ENCODE assay signal across 8 cellular contexts in the genomic region with DNA sequence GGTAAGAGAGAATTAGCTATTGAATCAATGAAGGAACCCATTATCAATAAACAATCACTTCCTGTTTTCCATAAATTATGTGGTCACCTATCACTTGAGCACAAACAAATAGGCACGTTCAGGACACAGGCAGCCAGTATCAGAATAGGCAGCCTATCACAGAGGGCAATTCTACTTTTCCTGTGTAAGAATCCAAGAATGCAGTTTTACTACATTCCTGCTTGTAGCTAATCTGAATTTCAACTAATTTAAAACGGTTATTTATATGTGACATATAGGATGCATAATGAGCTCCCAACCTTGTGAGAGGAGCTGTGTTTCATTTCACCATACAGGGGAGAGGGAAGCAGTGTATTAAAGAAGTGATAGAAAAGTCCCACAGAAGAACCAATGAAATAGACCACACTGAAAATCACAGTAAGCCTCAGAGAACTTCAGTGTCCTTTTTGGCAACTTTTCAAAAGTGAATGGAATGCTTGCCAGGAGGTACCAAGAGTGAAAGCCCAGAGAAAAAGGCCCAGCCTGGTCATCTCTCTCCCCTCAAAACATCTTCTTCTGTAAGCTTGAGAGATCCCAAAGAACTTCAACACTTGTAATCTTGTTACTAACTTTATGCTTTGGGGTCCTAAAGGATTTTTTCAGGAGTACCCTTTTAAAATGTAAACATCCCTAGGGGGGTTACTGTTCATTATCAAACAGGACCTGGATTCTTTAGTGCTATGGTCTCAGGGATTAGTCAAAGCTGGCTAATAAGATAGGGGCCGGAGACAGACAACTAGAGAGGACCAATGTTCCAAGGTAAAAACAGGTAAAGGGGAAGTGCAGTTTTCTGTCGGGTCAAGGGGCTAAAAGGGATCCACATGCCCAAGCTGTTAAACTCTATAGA. TPM values are rescaled to one million over a fixed set of nuclear protein-coding genes. Genes with fewer than 3 reads are reported as not detected.
A peak's percentile ranks its signal among the peaks of the same experiment; 100 is the strongest.
DNase-seq lines count a peak whose midpoint lies in the region; FAIRE-seq and TF ChIP-seq lines count a peak whose summit lies in the region.

No MANE protein-coding gene starts in this region.

- WGBS in prostate gland: 30% methylated on average over 4 of the region's 4 CpGs

- peaks cover 3% of the 10 kb centered on the region for H3K27me3 Mint-ChIP-seq in endothelial cell (ENCODE audit: unreplicated experiment)

- no peaks in the 10 kb centered on the region for H3K4me1 Mint-ChIP-seq in endothelial cell (ENCODE audit: unreplicated experiment)

- no peak overlapping the region for H3K4me3 Mint-ChIP-seq in endothelial cell (ENCODE audit: unreplicated experiment)

- peaks cover 0 to 5% of the 10 kb centered on the region in 2 donors for H3K36me3 ChIP-seq in prostate gland

- H3K4me3 ChIP-seq in fibroblast of the aortic adventitia (ENCODE audit: low read depth, low read length) (peak overlapping the region; percentile 75), prostate gland (peak overlapping the region; percentile 84 to 91)

- H3K4me1 ChIP-seq in prostate gland (replicated peaks): no peaks in the 10 kb centered on the region

- no peaks in the 10 kb centered on the region for H3K27me3 ChIP-seq in prostate gland (replicated peaks; ENCODE audit: insufficient read depth)

- no peaks in the 10 kb centered on the region for H3K9me3 Mint-ChIP-seq in endothelial cell (ENCODE audit: unreplicated experiment)

- DNase-seq in A172 (ENCODE audit: low spot score) (peak; percentile 13), GM18507 (ENCODE audit: extremely low spot score, insufficient read length, low read depth) (no peak), SW480 (ENCODE audit: low spot score) (peak; percentile 14), fibroblast of the aortic adventitia (ENCODE audit: low read depth) (peak; percentile 60), prostate gland (ENCODE audit: low spot score) (no peak), GM03348 (ENCODE audit: low spot score) (no peak), endothelial cell (ENCODE audit: low spot score) (no peak), HK-2 (ENCODE audit: unreplicated experiment) (no peak)

- no peak for TF ChIP-seq POLR2A in prostate gland (IDR thresholded peaks at IDR 0.05)

- H3K27ac Mint-ChIP-seq in endothelial cell (ENCODE audit: unreplicated experiment): no peak overlapping the region

- no peaks in the 10 kb centered on the region for H3K9me3 ChIP-seq in prostate gland

- no peaks in the 10 kb centered on the region for H3K36me3 Mint-ChIP-seq in endothelial cell (ENCODE audit: low read depth, unreplicated experiment)

- peak; percentile 52 for FAIRE-seq in GM18507 (lab: Jason Lieb, UNC)

- peak overlapping the region; percentile 88 to 89 for H3K27ac ChIP-seq in prostate gland

- no peak for TF ChIP-seq CTCF in fibroblast of the aortic adventitia (IDR thresholded peaks at IDR 0.05; ENCODE audit: insufficient read depth, low read length)
- TF ChIP-seq CTCF in prostate gland (IDR thresholded peaks at IDR 0.05): no peak
- TF ChIP-seq CTCF in endothelial cell (IDR thresholded peaks at IDR 0.05; ENCODE audit: unreplicated experiment): no peak

- intact Hi-C loops in prostate gland (cut with DNase I): loop anchor here (10.0 kb wide), 1 partner anchor 174 kb away; no protein-coding TSS in a partner anchor

RNA-seq across cellular contexts. Expression of gene IMMP2L, which starts 1.3 kb away (rescaled TPM):
- total RNA-seq in A172 (2014; rRNA removed; shearing (Covaris generic)): 10.8 and 22.6 TPM in 2 replicates
- total RNA-seq in fibroblast of the aortic adventitia (ENCODE audit: low replicate concordance): 9.9 and 24.1 TPM in 2 replicates
- 10 to 100 TPM; 16.9 to 20.4 TPM for total RNA-seq in prostate gland
- total RNA-seq in endothelial cell (ENCODE audit: unreplicated experiment): 11.2 TPM

Comparison
In these comparisons a context has a peak if more than half of its experiments do, and no peak if none do; other contexts are left out.
1. DNase-seq: peak in A172 (single experiment), SW480 (single experiment) and fibroblast of the aortic adventitia (single experiment); none in GM18507 (single experiment), prostate gland (single experiment), GM03348 (single experiment), endothelial cell (single experiment) and HK-2 (single experiment).